ENCODE assay signal across 7 cellular contexts in the genomic region with DNA sequence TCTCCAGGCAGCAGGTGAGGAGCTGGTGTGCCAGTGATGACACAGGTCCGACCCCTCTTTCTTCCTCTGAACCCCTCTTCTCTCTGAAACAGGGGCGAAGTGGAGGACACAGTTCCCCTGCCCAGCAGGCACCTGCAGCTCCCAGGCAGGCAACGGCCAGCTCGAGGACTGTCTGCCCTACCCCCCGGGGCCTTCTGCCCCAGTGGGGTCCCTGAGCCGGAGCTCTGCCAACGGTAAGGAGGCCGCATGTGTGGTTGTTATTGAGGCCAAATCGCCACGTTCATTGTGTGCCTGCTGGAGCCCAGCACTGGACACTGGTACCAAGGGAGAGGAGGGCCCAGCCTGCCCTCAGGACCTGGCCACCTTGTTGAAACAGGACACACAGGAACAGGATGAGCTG.
DNase-seq lines count a peak whose midpoint lies in the region; ATAC-seq, FAIRE-seq and TF ChIP-seq lines count a peak whose summit lies in the region.
"Not testable (repeated sequence)": the region's sequence is repeated elsewhere in the genome, so short reads cannot be mapped to it uniquely, and the experiment has no call there.

No MANE protein-coding gene starts in this region.

- not testable (repeated sequence) for TF ChIP-seq CTCF in kidney (IDR thresholded peaks at IDR 0.05; ENCODE audit: borderline replicate concordance, extremely low read depth, insufficient read depth); spleen (IDR thresholded peaks at IDR 0.05 in 8 of 11, conservative IDR thresholded peaks at IDR 0.05 in 3 of 11); upper lobe of left lung (IDR thresholded peaks at IDR 0.05)

- not testable (repeated sequence) for TF ChIP-seq POLR2A in spleen (IDR thresholded peaks at IDR 0.05); upper lobe of left lung (IDR thresholded peaks at IDR 0.05)

- H3K4me3 ChIP-seq in kidney (ENCODE audit: low read length in 2 of 2); spleen; upper lobe of left lung: not testable (repeated sequence)

- FAIRE-seq in kidney (lab: Jason Lieb, UNC), result not testable (repeated sequence)
- FAIRE-seq in urothelium cell line (lab: Jason Lieb, UNC), result peak; percentile 99

- H3K9me3 ChIP-seq in kidney (ENCODE audit: control insufficient read depth in 1 of 2, low read length in 2 of 2); spleen; upper lobe of left lung: not testable (repeated sequence)

- H3K27me3 ChIP-seq in spleen (replicated peaks in 1 of 7); upper lobe of left lung: not testable (repeated sequence)

- not testable (repeated sequence) for H3K9ac ChIP-seq in kidney (ENCODE audit: low read length in 2 of 2)

- not testable (repeated sequence) for H3K4me1 ChIP-seq in kidney (ENCODE audit: control insufficient read depth in 1 of 2, insufficient read depth in 1 of 2, low read depth in 1 of 2, low read length in 2 of 2); spleen; upper lobe of left lung

- peak; percentile 24 for DNase-seq in Right ventricle myocardium superior
- DNase-seq in kidney, result peak; percentile 45
- DNase-seq in mesenteric fat pad (ENCODE audit: low spot score), result peak; percentile 83
- DNase-seq in posterior vena cava (ENCODE audit: low spot score), result peak; percentile 56
- peak; percentile 29 for DNase-seq in spleen
- DNase-seq in upper lobe of left lung, result peak; percentile 10 to 66
- not testable (repeated sequence) for DNase-seq in urothelium cell line (ENCODE audit: low spot score)

- not testable (repeated sequence) for H3K27ac ChIP-seq in kidney (ENCODE audit: low read depth in 2 of 2, low read length in 2 of 2); spleen; upper lobe of left lung

- 89 to 100% (median 89%) methylated on average over 2 to 8 of the region's 10 CpGs for WGBS in spleen, 5 donors
- 100% methylated on average over 1 of the region's 10 CpGs; no CpG with 5 or more reads in 1 of the 2 donors for WGBS in upper lobe of left lung, 2 donors

- not testable (repeated sequence) for ATAC-seq in Right ventricle myocardium superior (ENCODE audit: poor library complexity); upper lobe of left lung (ENCODE audit: low FRiP score in 2 of 2)

- not testable (repeated sequence) for TF ChIP-seq EP300 in upper lobe of left lung (IDR thresholded peaks at IDR 0.05)

- intact Hi-C loops in Right ventricle myocardium superior (cut with DNase I); kidney (cut with DNase I); posterior vena cava (cut with DNase I); spleen (cut with DNase I; ENCODE audit: low total_unique reads): not testable (repeated sequence)

- H3K36me3 ChIP-seq in kidney (ENCODE audit: control insufficient read depth in 1 of 2, insufficient read depth in 2 of 2, low read length in 2 of 2); spleen; upper lobe of left lung: not testable (repeated sequence)
